Comparison of ENCODE assay signal across 8 cellular contexts in genomic region chr18:14131914-14132700, GRCh38. TPM values are rescaled to one million over a fixed set of nuclear protein-coding genes. Genes with fewer than 3 reads are reported as not detected.
DNase-seq lines count a peak whose midpoint lies in the region; ATAC-seq, FAIRE-seq and TF ChIP-seq lines count a peak whose summit lies in the region.
"Not testable (repeated sequence)": the region's sequence is repeated elsewhere in the genome, so short reads cannot be mapped to it uniquely, and the experiment has no call there.

Gene ZNF519 (minus strand): TSS chr18:14132435. CDS start chr18:14132277, 158 bp downstream.

- H2BK20ac ChIP-seq in H1 (ENCODE audit: low read length): not testable (repeated sequence)

- not testable (repeated sequence) for H4K5ac ChIP-seq in H1 (ENCODE audit: insufficient read length, low read depth, low read length)

- H3K23me2 ChIP-seq in H1 (ENCODE audit: low read depth, low read length): not testable (repeated sequence)

- H2AFZ ChIP-seq in H1 (ENCODE audit: low read length): not testable (repeated sequence)
- H2AFZ ChIP-seq in mesenchymal stem cell (ENCODE audit: low read depth, low read length): peak within 1 kb of the TSS; percentile 7

- peak within 1 kb of the TSS; percentile 84 for H3K27ac Mint-ChIP-seq in Caco-2 (ENCODE audit: unreplicated experiment)

- POLR2A ChIA-PET in Caco-2 (lab: Charles Lee); activated CD8-positive, alpha-beta memory T cell treated with anti-CD3 and anti-CD28 coated beads for 36 hours (lab: Charles Lee); H1 (lab: Charles Lee; ENCODE audit: partially characterized antibody): not testable (repeated sequence)

- 0% methylated on average over 25 of the region's 45 CpGs; no CpG with 5 or more reads in 1 of the 2 experiments for WGBS in H1 (ENCODE audit: extremely low coverage in 1 of 2, insufficient coverage in 1 of 2, insufficient read length in 1 of 2, insufficient replicate concordance in 2 of 2, low coverage in 1 of 2, low lambda C conversion rate in 2 of 2, missing lambda C conversion rate in 1 of 2), 2 experiments
- WGBS in mesenchymal stem cell: 0% methylated on average over 33 of the region's 45 CpGs

- H2BK12ac ChIP-seq in H1 (ENCODE audit: low read depth, low read length); mesenchymal stem cell (ENCODE audit: low read length in 2 of 2): not testable (repeated sequence)

- H3K4me3 ChIP-seq in Caco-2 (ENCODE audit: low read depth, low read length) (peak within 1 kb of the TSS; percentile 74), H1 (ENCODE audit: extremely low read depth in 1 of 4, insufficient read depth in 2 of 4, low read depth in 3 of 4, low read length in 4 of 4) (peak within 1 kb of the TSS; percentile 59 to 82 (median 72)), mesenchymal stem cell (ENCODE audit: insufficient read depth in 1 of 2, low read depth in 1 of 2, low read length in 2 of 2) (peak within 1 kb of the TSS; percentile 66 to 85)

- intact Hi-C loops in Caco-2 (cut with micrococcal nuclease; ENCODE audit: unreplicated experiment): not testable (repeated sequence)

- CTCF ChIA-PET in Caco-2 (lab: Charles Lee); activated CD8-positive, alpha-beta memory T cell treated with anti-CD3 and anti-CD28 coated beads for 36 hours (lab: Charles Lee); H1 (lab: Charles Lee; ENCODE audit: partially characterized antibody): not testable (repeated sequence)

- not testable (repeated sequence) for H2BK5ac ChIP-seq in H1 (ENCODE audit: low read depth, low read length); mesenchymal stem cell (ENCODE audit: low read depth, low read length, poor library complexity, severe bottlenecking)

- not testable (repeated sequence) for TF ChIP-seq CTCF in Caco-2 (IDR thresholded peaks at IDR 0.05; ENCODE audit: insufficient read depth in 1 of 2, low read depth in 1 of 2, low read length in 1 of 2, severe bottlenecking in 1 of 2, unreplicated experiment in 1 of 2); H1 (IDR thresholded peaks at IDR 0.05; ENCODE audit: control extremely low read depth in 1 of 3, insufficient read depth in 1 of 3, low read depth in 1 of 3, low read length in 3 of 3)

- FAIRE-seq in HTR-8/SVneo (lab: Jason Lieb, UNC) (peak; percentile 42), H1 (lab: Jason Lieb, UNC) (peak; percentile 84)

- not testable (repeated sequence) for H2BK120ac ChIP-seq in H1 (replicated peaks; ENCODE audit: low read depth, low read length); mesenchymal stem cell (ENCODE audit: low read depth, low read length)

- H3K4me1 ChIP-seq in Caco-2; H1 (replicated peaks in 1 of 4; ENCODE audit: control insufficient read depth in 3 of 4, insufficient read depth in 4 of 4, low read length in 3 of 4); mesenchymal stem cell (ENCODE audit: control insufficient read depth, insufficient read depth, low read depth, low read length): not testable (repeated sequence)

- H3K23ac ChIP-seq in H1 (ENCODE audit: insufficient read length); mesenchymal stem cell (ENCODE audit: low read length in 2 of 2): not testable (repeated sequence)

- peak; percentile 100 for ATAC-seq in GM21381 (IDR thresholded peaks at IDR 0.05; ENCODE audit: unreplicated experiment)

- H4K8ac ChIP-seq in H1 (ENCODE audit: extremely low read depth, insufficient read depth, low read length): peak within 1 kb of the TSS; percentile 89; the same call in 1 of the 2 replicates
- peak within 1 kb of the TSS; percentile 64 for H4K8ac ChIP-seq in mesenchymal stem cell (ENCODE audit: low read length)

- not testable (repeated sequence) for H4K20me1 ChIP-seq in H1 (replicated peaks in 1 of 2; ENCODE audit: control insufficient read depth in 1 of 2, insufficient read depth in 2 of 2, low read length in 2 of 2)

- not testable (repeated sequence) for TF ChIP-seq EP300 in H1 (IDR thresholded peaks at IDR 0.05; ENCODE audit: borderline replicate concordance in 1 of 2, low read depth in 2 of 2, low read length in 2 of 2)

- BruUV-seq in Caco-2 (replicated peaks; lab: Mats Ljungman, UMichigan): TSS peak; percentile 76

- H2AK5ac ChIP-seq in H1 (ENCODE audit: low read depth, low read length); mesenchymal stem cell (ENCODE audit: low read length, severe bottlenecking): not testable (repeated sequence)

- H3K27me3 Mint-ChIP-seq in Caco-2 (ENCODE audit: insufficient read depth, unreplicated experiment): not testable (repeated sequence)

- H3K14ac ChIP-seq in H1 (ENCODE audit: insufficient read length); mesenchymal stem cell (ENCODE audit: low read length in 2 of 2): not testable (repeated sequence)

- H3K4me2 ChIP-seq in H1 (ENCODE audit: insufficient read depth in 1 of 2, low read depth in 2 of 2, low read length in 2 of 2): peak within 1 kb of the TSS; percentile 49 to 57; a peak in 3 of 4 replicates
- H3K4me2 ChIP-seq in mesenchymal stem cell (ENCODE audit: low read length, poor library complexity, severe bottlenecking): peak within 1 kb of the TSS; percentile 77

- H2BK15ac ChIP-seq in H1 (ENCODE audit: low read length); mesenchymal stem cell (ENCODE audit: low read depth, poor library complexity, severe bottlenecking): not testable (repeated sequence)

- not testable (repeated sequence) for H3K56ac ChIP-seq in H1 (replicated peaks; ENCODE audit: insufficient read length, low read depth, low read length)

- H3K4me1 Mint-ChIP-seq in Caco-2 (ENCODE audit: low read depth, unreplicated experiment): not testable (repeated sequence)

- peaks cover 9 to 50% of the 10 kb centered on the region in 2 experiments; a peak in 3 of 4 replicates for H3K79me2 ChIP-seq in H1 (ENCODE audit: control insufficient read depth in 1 of 2, insufficient read depth in 2 of 2, low read length in 2 of 2)

- H3K79me1 ChIP-seq in H1 (ENCODE audit: low read depth, low read length); mesenchymal stem cell (replicated peaks; ENCODE audit: low read length, poor library complexity, severe bottlenecking): not testable (repeated sequence)

- TF ChIP-seq RAD21 in H1 (IDR thresholded peaks at IDR 0.05 in 1 of 2, conservative IDR thresholded peaks at IDR 0.05 in 1 of 2; ENCODE audit: low read depth in 2 of 2, low read length in 2 of 2): not testable (repeated sequence)

- H3K27me3 ChIP-seq in Caco-2 (replicated peaks; ENCODE audit: control insufficient read depth, insufficient read depth, low read length); H1 (replicated peaks in 1 of 4; ENCODE audit: control insufficient read depth in 3 of 4, extremely low read depth in 1 of 4, insufficient read depth in 3 of 4, low read length in 3 of 4); mesenchymal stem cell (ENCODE audit: control insufficient read depth in 1 of 2, insufficient read depth in 1 of 2, low read length in 2 of 2): not testable (repeated sequence)

- H4K91ac ChIP-seq in H1 (replicated peaks; ENCODE audit: insufficient read length, low read length); mesenchymal stem cell (ENCODE audit: low read length): not testable (repeated sequence)

- peaks cover 12% of the 10 kb centered on the region for H3K36me3 Mint-ChIP-seq in Caco-2 (ENCODE audit: insufficient read depth, unreplicated experiment)

- not testable (repeated sequence) for H3K4ac ChIP-seq in H1 (replicated peaks; ENCODE audit: insufficient read length, low read depth, low read length); mesenchymal stem cell (ENCODE audit: low read depth in 1 of 2, low read length in 2 of 2)

- DNase-seq in Caco-2 (peak; percentile 95 to 97), HTR-8/SVneo (ENCODE audit: insufficient read length, low spot score) (peak; percentile 89), NOMO-1 treated with DMSO at 0.1 percent for 48 hours (lab: John Stamatoyannopoulos, UW; ENCODE audit: unreplicated experiment) (peak; percentile 95), H1 (ENCODE audit: low read depth in 1 of 2, low spot score in 2 of 2) (peak; percentile 79 to 84), mesenchymal stem cell (peak; percentile 97)
- DNase-seq in stimulated activated CD8-positive, alpha-beta memory T cell treated with anti-CD3 and anti-CD28 coated beads, Interleukin-12 subunit alpha, Interleukin-12 subunit beta, amount 100 ng/mL, for 24 hours (ENCODE audit: extremely low read depth): peak; percentile 66

- TF ChIP-seq POLR2A in H1 (IDR thresholded peaks at IDR 0.05; ENCODE audit: control extremely low read depth in 1 of 2, low read depth in 2 of 2, low read length in 2 of 2): peak; percentile 67 to 88

- H3K4me3 Mint-ChIP-seq in Caco-2 (ENCODE audit: unreplicated experiment): peak within 1 kb of the TSS; percentile 88

- H3K9ac ChIP-seq in H1 (replicated peaks in 1 of 4; ENCODE audit: extremely low read depth in 1 of 4, low read depth in 3 of 4, low read length in 3 of 4) (peak within 1 kb of the TSS; percentile 78 to 95 (median 88)), mesenchymal stem cell (ENCODE audit: low read length) (peak within 1 kb of the TSS; percentile 82)

- not testable (repeated sequence) for H3K18ac ChIP-seq in H1 (ENCODE audit: extremely low read depth, low read length); mesenchymal stem cell (ENCODE audit: low read depth in 1 of 2, low read length in 2 of 2)

- peak within 1 kb of the TSS; percentile 88 for H3K27ac ChIP-seq in H1 (ENCODE audit: low read depth, low read length)
- not testable (repeated sequence) for H3K27ac ChIP-seq in mesenchymal stem cell (ENCODE audit: low read length, poor library complexity, severe bottlenecking)

- H3K36me3 ChIP-seq in Caco-2 (ENCODE audit: control insufficient read depth, insufficient read depth, low read length); H1 (ENCODE audit: control insufficient read depth in 2 of 4, insufficient read depth in 4 of 4, low read length in 3 of 4); mesenchymal stem cell (ENCODE audit: control insufficient read depth in 1 of 2, insufficient read depth in 2 of 2, low read depth in 1 of 2, low read length in 2 of 2): not testable (repeated sequence)

- not testable (repeated sequence) for H3K9me3 ChIP-seq in Caco-2; H1 (ENCODE audit: insufficient read depth in 2 of 2, low read depth in 1 of 2, low read length in 1 of 2); mesenchymal stem cell (ENCODE audit: control insufficient read depth, low read length)

- H3K9me3 Mint-ChIP-seq in Caco-2 (ENCODE audit: unreplicated experiment): not testable (repeated sequence)

RNA-seq across cellular contexts. Expression of gene ZNF519, which starts in this region (rescaled TPM):
- 20.0 and 22.3 TPM in 2 replicates for total RNA-seq in Caco-2 (2022)
- 10 to 100 TPM; 13.6 to 15.8 TPM for total RNA-seq in activated CD8-positive, alpha-beta memory T cell treated with anti-CD3 and anti-CD28 coated beads for 36 hours
- 38.6 and 40.4 TPM in 2 replicates for total RNA-seq in H1 (2021; fragmentation: NEBNext Ultra II Directional; extraction: Animal tissue kit (Norgen Biotek cat#: 25700))
- polyA plus RNA-seq in H1 (2011; rRNA removed): 19.6 and 24.0 TPM in 2 replicates
- 29.6 TPM for polyA plus RNA-seq in H1 (2011; cell fraction: cytosol; rRNA removed)
- 49.7 TPM for polyA plus RNA-seq in H1 (2011; cell fraction: nucleus; rRNA removed)
- 17.2 to 30.8 TPM (median 19.2 TPM) in 4 replicates for polyA plus RNA-seq in H1 (2012, experiment 1 of 2)
- 4.1 TPM for polyA plus RNA-seq in H1 (2012, experiment 2 of 2)
- 28.5 TPM for polyA plus RNA-seq in H1 (2013, experiment 1 of 2)
- 22.0 TPM for polyA plus RNA-seq in H1 (2013, experiment 2 of 2)
- polyA minus RNA-seq in H1 (2011; rRNA and poly(A)+ RNA removed): 65.7 and 74.2 TPM in 2 replicates
- polyA minus RNA-seq in H1 (2011; cell fraction: cytosol; rRNA and poly(A)+ RNA removed): 28.9 TPM
- 106 TPM for polyA minus RNA-seq in H1 (2011; cell fraction: nucleus; rRNA and poly(A)+ RNA removed)
- polyA plus RNA-seq in mesenchymal stem cell (2013, experiment 1 of 2): 1.4 TPM
- 1.3 TPM for polyA plus RNA-seq in mesenchymal stem cell (2013, experiment 2 of 2)
